In the genomic region with DNA sequence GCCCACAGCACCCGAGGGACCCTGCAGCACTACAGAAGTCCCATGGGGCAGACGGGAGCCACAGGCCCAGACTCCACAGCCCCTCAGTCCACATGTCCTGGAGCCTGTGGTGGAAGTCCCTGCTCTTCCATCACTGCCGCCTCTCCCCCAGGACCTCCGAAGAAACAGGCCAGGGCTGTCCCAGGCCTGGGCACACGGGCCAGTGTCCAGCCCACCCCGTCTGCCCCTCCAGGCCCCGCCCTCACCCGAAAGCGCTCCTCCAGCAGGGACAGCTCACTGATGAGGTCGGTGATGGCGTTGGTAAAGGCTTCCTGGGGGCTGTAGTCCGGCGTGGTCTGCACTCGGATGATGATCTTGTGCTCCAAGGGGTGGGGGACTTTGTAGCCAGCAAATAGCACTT, we compare ENCODE assay signal across 7 cellular contexts. TPM values are rescaled to one million over a fixed set of nuclear protein-coding genes. Genes with fewer than 3 reads are reported as not detected.
DNase-seq lines count a peak whose midpoint lies in the region; ATAC-seq, FAIRE-seq and TF ChIP-seq lines count a peak whose summit lies in the region.
"Not testable (repeated sequence)": the region's sequence is repeated elsewhere in the genome, so short reads cannot be mapped to it uniquely, and the experiment has no call there.

No MANE protein-coding gene starts in this region.

- not testable (repeated sequence) for FAIRE-seq in kidney (lab: Jason Lieb, UNC)

- H3K27me3 ChIP-seq in DND-41 (ENCODE audit: insufficient read depth, low read length, poor library complexity), result not testable (repeated sequence)

- not testable (repeated sequence) for H3K9me3 ChIP-seq in DND-41 (ENCODE audit: insufficient read depth, low read length, severe bottlenecking); kidney (ENCODE audit: control insufficient read depth in 1 of 2, low read length in 2 of 2)

- H3K27ac ChIP-seq in DND-41 (ENCODE audit: low read length); kidney (ENCODE audit: low read depth in 2 of 2, low read length in 2 of 2): not testable (repeated sequence)

- peaks cover 37% of the 10 kb centered on the region for H3K36me3 ChIP-seq in DND-41 (ENCODE audit: insufficient read depth, low read length)
- not testable (repeated sequence) for H3K36me3 ChIP-seq in kidney (ENCODE audit: control insufficient read depth in 1 of 2, insufficient read depth in 2 of 2, low read length in 2 of 2)

- not testable (repeated sequence) for ATAC-seq in DND-41 (ENCODE audit: insufficient read depth, low read depth); stimulated activated naive CD8-positive, alpha-beta T cell treated with anti-CD3 and anti-CD28 coated beads, Interleukin-15, Interleukin-2, amounts not matched to agents 100 U/mL and 50 U/mL, for 24 hours

- intact Hi-C loops in kidney (cut with DNase I); posterior vena cava (cut with DNase I): not testable (repeated sequence)

- not testable (repeated sequence) for H4K20me1 ChIP-seq in DND-41 (ENCODE audit: insufficient read depth, low read length)

- H3K36me3 Mint-ChIP-seq in endothelial cell (ENCODE audit: low read depth, unreplicated experiment), result not testable (repeated sequence)

- H3K4me2 ChIP-seq in DND-41 (ENCODE audit: insufficient read depth, low read length), result not testable (repeated sequence)

- not testable (repeated sequence) for H3K4me3 ChIP-seq in DND-41 (ENCODE audit: low read depth in 1 of 2, low read length in 2 of 2); kidney (ENCODE audit: low read length in 2 of 2)

- not testable (repeated sequence) for TF ChIP-seq CTCF in DND-41 (IDR thresholded peaks at IDR 0.05; ENCODE audit: borderline replicate concordance, extremely low read depth, low read length, poor library complexity, severe bottlenecking); endothelial cell (IDR thresholded peaks at IDR 0.05; ENCODE audit: unreplicated experiment); kidney (IDR thresholded peaks at IDR 0.05; ENCODE audit: borderline replicate concordance, extremely low read depth, insufficient read depth)

- H3K9ac ChIP-seq in DND-41 (ENCODE audit: low read depth, low read length); kidney (ENCODE audit: low read length in 2 of 2): not testable (repeated sequence)

- not testable (repeated sequence) for H3K4me3 Mint-ChIP-seq in endothelial cell (ENCODE audit: unreplicated experiment)

- not testable (repeated sequence) for H3K27me3 Mint-ChIP-seq in endothelial cell (ENCODE audit: unreplicated experiment)

- not testable (repeated sequence) for H3K4me1 Mint-ChIP-seq in endothelial cell (ENCODE audit: unreplicated experiment)

- DNase-seq in DND-41, result peak; percentile 2
- peak; percentile 5 for DNase-seq in activated effector memory CD4-positive, alpha-beta T cell treated with anti-CD3 and anti-CD28 coated beads, Interleukin-2, amount 50 U/mL, for 16 hours
- peak; percentile 2 for DNase-seq in endothelial cell (ENCODE audit: low spot score)
- peak; percentile 37 for DNase-seq in kidney
- DNase-seq in mesenteric fat pad (ENCODE audit: low spot score), result peak; percentile 30
- peak; percentile 50 for DNase-seq in posterior vena cava (ENCODE audit: low spot score)
- peak; percentile 1 for DNase-seq in stimulated activated naive CD8-positive, alpha-beta T cell treated with anti-CD3 and anti-CD28 coated beads, Interleukin-15, Interleukin-2, amounts not matched to agents 100 U/mL and 50 U/mL, for 24 hours

- H3K27ac Mint-ChIP-seq in endothelial cell (ENCODE audit: unreplicated experiment), result not testable (repeated sequence)

- H3K79me2 ChIP-seq in DND-41 (ENCODE audit: insufficient read depth, low read length), result not testable (repeated sequence)

- H2AFZ ChIP-seq in DND-41 (ENCODE audit: low read depth, low read length), result not testable (repeated sequence)

- H3K9me3 Mint-ChIP-seq in endothelial cell (ENCODE audit: unreplicated experiment), result not testable (repeated sequence)

- not testable (repeated sequence) for H3K4me1 ChIP-seq in DND-41 (ENCODE audit: insufficient read depth, low read length); kidney (ENCODE audit: control insufficient read depth in 1 of 2, insufficient read depth in 1 of 2, low read depth in 1 of 2, low read length in 2 of 2)

RNA-seq across cellular contexts. Expression of a gene that starts 4.6 kb away (rescaled TPM):
- 48.1 TPM for total RNA-seq in endothelial cell (ENCODE audit: unreplicated experiment)
- total RNA-seq in kidney, result 42.0 TPM
- polyA plus RNA-seq in kidney (ENCODE audit: insufficient read depth, low read depth, low replicate concordance), result 117 TPM
- 43.6 TPM for total RNA-seq in mesenteric fat pad
- total RNA-seq in posterior vena cava, result 10 to 100 TPM; 35.0 to 40.3 TPM

RNA-seq across cellular contexts. Expression of a gene that starts 9.3 kb away (rescaled TPM):
- total RNA-seq in endothelial cell (ENCODE audit: unreplicated experiment), result 30.3 TPM
- 14.1 TPM for total RNA-seq in kidney
- 14.0 TPM for polyA plus RNA-seq in kidney (ENCODE audit: insufficient read depth, low read depth, low replicate concordance)
- total RNA-seq in mesenteric fat pad, result 14.8 TPM
- 1 to 10 TPM; 6.6 to 9.2 TPM for total RNA-seq in posterior vena cava

RNA-seq across cellular contexts. Expression of a gene that starts 9.5 kb away (rescaled TPM):
- total RNA-seq in endothelial cell (ENCODE audit: unreplicated experiment), result 11.5 TPM
- 14.0 TPM for total RNA-seq in kidney
- polyA plus RNA-seq in kidney (ENCODE audit: insufficient read depth, low read depth, low replicate concordance), result 15.4 TPM
- total RNA-seq in mesenteric fat pad, result 7.0 TPM
- 1 to 10 TPM; 6.4 to 6.8 TPM for total RNA-seq in posterior vena cava

RNA-seq across cellular contexts. Expression of a gene that starts 40.7 kb away (rescaled TPM):
- total RNA-seq in endothelial cell (ENCODE audit: unreplicated experiment) (39.3 TPM), kidney (45.6 TPM), mesenteric fat pad (33.7 TPM), posterior vena cava (10 to 100 TPM; 13.0 to 17.5 TPM)
- polyA plus RNA-seq in kidney (ENCODE audit: insufficient read depth, low read depth, low replicate concordance), result 13.8 TPM

RNA-seq across cellular contexts. Expression of a gene that starts 43.5 kb away (rescaled TPM):
- 6.2 TPM for total RNA-seq in endothelial cell (ENCODE audit: unreplicated experiment)
- 22.5 TPM for total RNA-seq in kidney
- 24.0 TPM for polyA plus RNA-seq in kidney (ENCODE audit: insufficient read depth, low read depth, low replicate concordance)
- 16.3 TPM for total RNA-seq in mesenteric fat pad
- total RNA-seq in posterior vena cava, result 10 to 100 TPM; 12.1 to 17.6 TPM
